24 cellular contexts compared by ENCODE assay signal in genomic region chr3:193673845-193674244, GRCh38.
DNase-seq lines count a peak whose midpoint lies in the region; ATAC-seq and TF ChIP-seq lines count a peak whose summit lies in the region.
"Had no signal": no experiment of that assay in that cellular context is flagged by ENCODE, and none has a peak within 500 bp of the region (broad histone marks: within the 10 kb centered on the region; RNA-seq: fewer than 3 reads in every experiment).

No MANE protein-coding gene starts in this region.

- peaks cover 39% of the 10 kb centered on the region for H3K36me3 ChIP-seq in endodermal cell (ENCODE audit: control insufficient read depth, insufficient read depth, low read length)
- H3K36me3 ChIP-seq in neural cell (ENCODE audit: insufficient read depth, low read length): no peaks in the 10 kb centered on the region
- H3K36me3 ChIP-seq: breast epithelium had no signal

- H3K27ac ChIP-seq in endodermal cell (ENCODE audit: low read depth, low read length): no peak overlapping the region
- H3K27ac ChIP-seq in neural cell (ENCODE audit: low read length): no peak overlapping the region
- H3K27ac ChIP-seq: breast epithelium, epithelial cell of prostate, foreskin keratinocyte, left ventricle myocardium inferior, sigmoid colon, upper lobe of right lung had no signal

- no peak overlapping the region for H3K4me3 ChIP-seq in endodermal cell (ENCODE audit: low read length)
- H3K4me3 ChIP-seq in neural cell (ENCODE audit: low read length): no peak overlapping the region
- H3K4me3 ChIP-seq: breast epithelium, left ventricle myocardium inferior, sigmoid colon, upper lobe of right lung had no signal

- no peak overlapping the region for H3K4me2 ChIP-seq in neural cell (ENCODE audit: low read length)

- TF ChIP-seq CTCF in endodermal cell (conservative IDR thresholded peaks at IDR 0.05) (peak; percentile 35), neural cell (IDR thresholded peaks at IDR 0.05; ENCODE audit: poor library complexity, severe bottlenecking) (peak; percentile 59), GM20000 (IDR thresholded peaks at IDR 0.05; ENCODE audit: extremely low read depth, missing control alignments) (no peak)

- H4K20me1 ChIP-seq in neural cell (ENCODE audit: insufficient read depth): no peaks in the 10 kb centered on the region

- H3K9ac ChIP-seq in endodermal cell (ENCODE audit: extremely low read depth, low read length, poor library complexity, severe bottlenecking): no peak overlapping the region
- no peak overlapping the region for H3K9ac ChIP-seq in neural cell (ENCODE audit: low read length)

- TF ChIP-seq EP300 in neural cell (conservative IDR thresholded peaks at IDR 0.05; ENCODE audit: poor library complexity, severe bottlenecking): no peak

- H3K9me3 ChIP-seq in endodermal cell (ENCODE audit: control insufficient read depth, low read length) (no peaks in the 10 kb centered on the region), neural cell (ENCODE audit: low read length) (no peaks in the 10 kb centered on the region)
- H3K9me3 ChIP-seq: BE2C, breast epithelium, left ventricle myocardium inferior, sigmoid colon, upper lobe of right lung had no signal

- H2AFZ ChIP-seq in neural cell (ENCODE audit: low read depth, low read length): no peak overlapping the region

- peak; percentile 73 for DNase-seq in NCI-H82 treated with DMSO at 0.1 percent for 48 hours (lab: John Stamatoyannopoulos, UW; ENCODE audit: unreplicated experiment)
- no peak for DNase-seq in endodermal cell
- DNase-seq in superior temporal gyrus (ENCODE audit: extremely low spot score): peak; percentile 63
- no peak for DNase-seq in NCI-H446 treated with DMSO at 0.1 percent for 48 hours (lab: John Stamatoyannopoulos, UW)
- no peak for DNase-seq in GM20000 (ENCODE audit: low spot score)
- DNase-seq: activated CD4-positive, alpha-beta T cell treated with anti-CD3 and anti-CD28 coated beads for 48 hours; activated naive CD8-positive, alpha-beta T cell treated with anti-CD3 and anti-CD28 coated beads, Interleukin-2, amount 10 ng/mL, durations not matched to agents 7 days and 5 days; BE2C; foreskin keratinocyte; HCEC 1CT; left ventricle myocardium inferior; NCI-H1436; NK-92 treated with Interleukin-12 subunit alpha and Interleukin-12 subunit beta, amount 100 ng/mL, for 24 hours; occipital lobe; sigmoid colon; stimulated activated CD4-positive, alpha-beta T cell treated with anti-CD3 and anti-CD28 coated beads, Interleukin-1b, Interleukin-23, amount 100 ng/mL, for 48 hours; upper lobe of right lung had no signal

- peak; percentile 68 for TF ChIP-seq RAD21 in neural cell (conservative IDR thresholded peaks at IDR 0.05)

- H3K27me3 Mint-ChIP-seq in endodermal cell (ENCODE audit: insufficient read depth): no peaks in the 10 kb centered on the region
- H3K27me3 Mint-ChIP-seq: activated naive CD8-positive, alpha-beta T cell treated with anti-CD3 and anti-CD28 coated beads, Interleukin-2, amount 10 ng/mL, durations not matched to agents 7 days and 5 days; dendritic cell treated with granulocyte-macrophage colony-stimulating factor and Interleukin-4, amounts not matched to agents 40 ng/mL and 50 ng/mL, for 4 days; stimulated activated naive CD8-positive, alpha-beta T cell treated with anti-CD3 and anti-CD28 coated beads, Interleukin-15, Interleukin-2, amounts not matched to agents 100 ng/mL and 50 ng/mL, for 24 hours had no signal

- H3K4me1 ChIP-seq in endodermal cell (ENCODE audit: control insufficient read depth, insufficient read depth, low read length): peaks cover 11% of the 10 kb centered on the region
- H3K4me1 ChIP-seq: BE2C, breast epithelium, foreskin keratinocyte, left ventricle myocardium inferior, sigmoid colon, upper lobe of right lung had no signal

- WGBS in endodermal cell (ENCODE audit: insufficient coverage in 1 of 2, insufficient read length in 1 of 2), 2 experiments: 61 to 72% methylated on average over 7 of the region's 7 CpGs

- no peaks in the 10 kb centered on the region for H3K9me3 Mint-ChIP-seq in endodermal cell
- H3K9me3 Mint-ChIP-seq: activated naive CD8-positive, alpha-beta T cell treated with anti-CD3 and anti-CD28 coated beads, Interleukin-2, amount 10 ng/mL, durations not matched to agents 7 days and 5 days; activated T-helper 2 cell treated with anti-CD3 and anti-CD28 coated beads, Interferon-gamma antibody, Interleukin-2, Interleukin-4, amounts not matched to agents 10 μg/mL and 5 μg/mL and 100 μg/mL, durations not matched to agents 14 hours and 24 hours and 36 hours; dendritic cell treated with granulocyte-macrophage colony-stimulating factor and Interleukin-4, amounts not matched to agents 40 ng/mL and 50 ng/mL, for 4 days; stimulated activated naive CD8-positive, alpha-beta T cell treated with anti-CD3 and anti-CD28 coated beads, Interleukin-15, Interleukin-2, amounts not matched to agents 100 ng/mL and 50 ng/mL, for 24 hours had no signal

- H3K4me3 Mint-ChIP-seq in endodermal cell: no peak overlapping the region
- H3K4me3 Mint-ChIP-seq: activated naive CD8-positive, alpha-beta T cell treated with anti-CD3 and anti-CD28 coated beads, Interleukin-2, amount 10 ng/mL, durations not matched to agents 7 days and 5 days; dendritic cell treated with granulocyte-macrophage colony-stimulating factor and Interleukin-4, amounts not matched to agents 40 ng/mL and 50 ng/mL, for 4 days; stimulated activated naive CD8-positive, alpha-beta T cell treated with anti-CD3 and anti-CD28 coated beads, Interleukin-15, Interleukin-2, amounts not matched to agents 100 ng/mL and 50 ng/mL, for 24 hours had no signal

- peak overlapping the region; percentile 71 for H3K27ac Mint-ChIP-seq in endodermal cell
- H3K27ac Mint-ChIP-seq: activated naive CD8-positive, alpha-beta T cell treated with anti-CD3 and anti-CD28 coated beads, Interleukin-2, amount 10 ng/mL, durations not matched to agents 7 days and 5 days; activated T-helper 2 cell treated with anti-CD3 and anti-CD28 coated beads, Interferon-gamma antibody, Interleukin-2, Interleukin-4, amounts not matched to agents 10 μg/mL and 5 μg/mL and 100 μg/mL, durations not matched to agents 14 hours and 24 hours and 36 hours; dendritic cell treated with granulocyte-macrophage colony-stimulating factor and Interleukin-4, amounts not matched to agents 40 ng/mL and 50 ng/mL, for 4 days; stimulated activated naive CD8-positive, alpha-beta T cell treated with anti-CD3 and anti-CD28 coated beads, Interleukin-15, Interleukin-2, amounts not matched to agents 100 ng/mL and 50 ng/mL, for 24 hours had no signal

- H3F3A ChIP-seq in neural cell (ENCODE audit: insufficient read depth, low read length, poor library complexity, severe bottlenecking): no peaks in the 10 kb centered on the region

- H3K79me2 ChIP-seq in neural cell (replicated peaks; ENCODE audit: insufficient read depth, low read length): no peaks in the 10 kb centered on the region

- no peaks in the 10 kb centered on the region for H3K9me2 ChIP-seq in neural cell (ENCODE audit: insufficient read depth, low read length)

- no peak for ATAC-seq in GM21515 (IDR thresholded peaks at IDR 0.05; ENCODE audit: unreplicated experiment)
- ATAC-seq: foreskin keratinocyte, upper lobe of right lung had no signal

- H3K36me3 Mint-ChIP-seq in endodermal cell (ENCODE audit: low read depth): peaks cover 30% of the 10 kb centered on the region

- no peaks in the 10 kb centered on the region for H3K27me3 ChIP-seq in endodermal cell (ENCODE audit: control insufficient read depth, insufficient read depth, low read length, poor library complexity, severe bottlenecking)
- no peaks in the 10 kb centered on the region for H3K27me3 ChIP-seq in neural cell (ENCODE audit: insufficient read depth, low read depth, low read length)
- H3K27me3 ChIP-seq: BE2C, breast epithelium, foreskin keratinocyte, sigmoid colon, upper lobe of right lung had no signal

- peaks cover 13% of the 10 kb centered on the region for H3K4me1 Mint-ChIP-seq in endodermal cell
- H3K4me1 Mint-ChIP-seq: activated naive CD8-positive, alpha-beta T cell treated with anti-CD3 and anti-CD28 coated beads, Interleukin-2, amount 10 ng/mL, durations not matched to agents 7 days and 5 days had no signal

TF ChIP-seq in neural cell, 6 proteins besides CTCF, POLR2A, EP300 and RAD21:
- TF ChIP-seq EZH2 (IDR thresholded peaks at IDR 0.05; ENCODE audit: borderline replicate concordance, insufficient read depth, low read length, poor library complexity, severe bottlenecking) (no peak), SMC3 (conservative IDR thresholded peaks at IDR 0.05; ENCODE audit: poor library complexity) (peak; percentile 79)

Comparison
In these comparisons a context has a peak if more than half of its experiments do, and no peak if none do; other contexts are left out.
1. DNase-seq: peak in NCI-H82 treated with DMSO at 0.1 percent for 48 hours (single experiment) and superior temporal gyrus (single experiment); none in endodermal cell (single experiment), NCI-H446 treated with DMSO at 0.1 percent for 48 hours (single experiment) and GM20000 (single experiment).